28 cellular contexts compared by ENCODE assay signal in the genomic region with DNA sequence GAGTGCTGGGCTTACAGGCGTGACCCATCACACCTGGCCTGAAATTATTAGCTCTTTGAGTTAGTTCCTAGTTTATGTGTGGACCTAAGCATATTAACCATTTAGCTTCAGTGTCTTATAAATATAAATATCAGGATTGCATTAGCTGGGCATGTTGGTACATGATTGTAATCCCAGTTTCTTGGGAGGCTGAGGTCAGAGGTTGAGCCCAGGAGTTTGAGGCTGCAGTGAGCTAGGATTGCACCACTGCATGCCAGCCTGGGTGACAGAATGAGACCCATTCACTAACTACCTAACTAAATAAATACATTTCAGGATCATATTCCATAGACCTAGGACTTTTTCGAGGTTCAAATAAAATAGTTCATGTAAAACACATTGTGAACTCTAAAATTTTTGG.
"Had no signal": no experiment of that assay in that cellular context is flagged by ENCODE, and none has a peak within 500 bp of the region (broad histone marks: within the 10 kb centered on the region; RNA-seq: fewer than 3 reads in every experiment).

No MANE protein-coding gene starts in this region.

- DNase-seq: islet precursor cell; left ventricle myocardium inferior; midbrain; naive thymus-derived CD8-positive, alpha-beta T cell; nucleus accumbens; pancreas; posterior cingulate gyrus; retina; right cardiac atrium; sigmoid colon; small intestine; spleen; stimulated activated CD4-positive, alpha-beta T cell treated with anti-CD3 and anti-CD28 coated beads, Interleukin-4, amount 100 ng/mL, for 24 hours; stimulated activated naive CD4-positive, alpha-beta T cell; tibial artery; trophoblast cell; upper lobe of right lung; uterus had no signal

- H3K4me3 ChIP-seq: hepatocyte, left ventricle myocardium inferior, lung, pancreas, prostate gland, sigmoid colon, spleen, suprapubic skin, thoracic aorta, tibial artery, upper lobe of right lung, uterus had no signal

- H3K27ac Mint-ChIP-seq: memory B cell; naive thymus-derived CD8-positive, alpha-beta T cell; stimulated activated effector memory CD8-positive, alpha-beta T cell treated with anti-CD3 and anti-CD28 coated beads, Interleukin-12 subunit alpha, Interleukin-12 subunit beta, amount 100 ng/mL, for 72 hours; stimulated activated naive CD8-positive, alpha-beta T cell treated with anti-CD3 and anti-CD28 coated beads, Interleukin-15, Interleukin-2, amounts not matched to agents 100 ng/mL and 50 ng/mL, for 24 hours had no signal

- H3K27me3 Mint-ChIP-seq: memory B cell; naive thymus-derived CD8-positive, alpha-beta T cell; stimulated activated naive CD8-positive, alpha-beta T cell treated with anti-CD3 and anti-CD28 coated beads, Interleukin-15, Interleukin-2, amounts not matched to agents 100 ng/mL and 50 ng/mL, for 24 hours had no signal

- H3K9me3 Mint-ChIP-seq: memory B cell; naive thymus-derived CD8-positive, alpha-beta T cell; nephron; neural crest cell; stimulated activated effector memory CD8-positive, alpha-beta T cell treated with anti-CD3 and anti-CD28 coated beads, Interleukin-12 subunit alpha, Interleukin-12 subunit beta, amount 100 ng/mL, for 72 hours; stimulated activated naive CD8-positive, alpha-beta T cell treated with anti-CD3 and anti-CD28 coated beads, Interleukin-15, Interleukin-2, amounts not matched to agents 100 ng/mL and 50 ng/mL, for 24 hours had no signal

- H3K4me3 Mint-ChIP-seq: memory B cell; naive thymus-derived CD8-positive, alpha-beta T cell; nephron; neural crest cell; stimulated activated effector memory CD8-positive, alpha-beta T cell treated with anti-CD3 and anti-CD28 coated beads, Interleukin-12 subunit alpha, Interleukin-12 subunit beta, amount 100 ng/mL, for 72 hours; stimulated activated naive CD8-positive, alpha-beta T cell treated with anti-CD3 and anti-CD28 coated beads, Interleukin-15, Interleukin-2, amounts not matched to agents 100 ng/mL and 50 ng/mL, for 24 hours had no signal

- H3K27me3 ChIP-seq: hepatocyte, pancreas, sigmoid colon, spleen, suprapubic skin, tibial artery, upper lobe of right lung, uterus had no signal

- H3K27ac ChIP-seq: hepatocyte, left ventricle myocardium inferior, pancreas, prostate gland, sigmoid colon, spleen, suprapubic skin, thoracic aorta, tibial artery, upper lobe of right lung, uterus had no signal

- ATAC-seq: naive thymus-derived CD8-positive, alpha-beta T cell; pancreas; right cardiac atrium; stimulated activated effector memory CD8-positive, alpha-beta T cell treated with anti-CD3 and anti-CD28 coated beads, Interleukin-12 subunit alpha, Interleukin-12 subunit beta, amount 100 ng/mL, for 72 hours; upper lobe of right lung had no signal

- H3K9me3 ChIP-seq: left ventricle myocardium inferior, pancreas, prostate gland, sigmoid colon, spleen, suprapubic skin, thoracic aorta, tibial artery, upper lobe of right lung, uterus had no signal

- H3K36me3 ChIP-seq: pancreas, prostate gland, thoracic aorta, uterus had no signal

- H3K4me1 ChIP-seq: left ventricle myocardium inferior, pancreas, prostate gland, sigmoid colon, spleen, tibial artery, upper lobe of right lung, uterus had no signal

- H3K4me1 Mint-ChIP-seq: memory B cell; naive thymus-derived CD8-positive, alpha-beta T cell; neural crest cell; stimulated activated effector memory CD8-positive, alpha-beta T cell treated with anti-CD3 and anti-CD28 coated beads, Interleukin-12 subunit alpha, Interleukin-12 subunit beta, amount 100 ng/mL, for 72 hours had no signal
